ENCODE assay signal across 8 cellular contexts in genomic region chr13:100675660-100676129, GRCh38. TPM values are rescaled to one million over a fixed set of nuclear protein-coding genes. Genes with fewer than 3 reads are reported as not detected.
DNase-seq lines count a peak whose midpoint lies in the region; ATAC-seq and TF ChIP-seq lines count a peak whose summit lies in the region.

No MANE protein-coding gene starts in this region.

- no peaks in the 10 kb centered on the region for H3K36me3 ChIP-seq in SU-DHL-6 (ENCODE audit: low read length)
- no peaks in the 10 kb centered on the region for H3K36me3 ChIP-seq in esophagus (ENCODE audit: control insufficient read depth in 2 of 2, insufficient read depth in 2 of 2, low read length in 1 of 2)
- no peaks in the 10 kb centered on the region for H3K36me3 ChIP-seq in rectal smooth muscle tissue (ENCODE audit: control insufficient read depth, insufficient read depth, low read length)

- ATAC-seq in GM21786 (IDR thresholded peaks at IDR 0.05; ENCODE audit: unreplicated experiment) = no peak
- ATAC-seq in GM18873 (IDR thresholded peaks at IDR 0.05; ENCODE audit: low FRiP score, unreplicated experiment) = no peak

- H3K4me3 ChIP-seq in SU-DHL-6 (ENCODE audit: insufficient read depth, low read length, poor library complexity, severe bottlenecking) = peak overlapping the region; percentile 60
- H3K4me3 ChIP-seq in esophagus (ENCODE audit: low read depth in 1 of 2, low read length in 2 of 2) = peak overlapping the region; percentile 41 to 67
- H3K4me3 ChIP-seq in rectal smooth muscle tissue (ENCODE audit: low read length) = peak overlapping the region; percentile 94

- DNase-seq in Daoy (ENCODE audit: low read depth) = peak; percentile 3
- DNase-seq in DMS114 treated with DMSO at 0.1 percent for 48 hours (lab: John Stamatoyannopoulos, UW; ENCODE audit: unreplicated experiment) = no peak
- DNase-seq in SHP77 (lab: John Stamatoyannopoulos, UW) = no peak

- H3K27ac ChIP-seq in SU-DHL-6 (ENCODE audit: low read depth, low read length) (no peak overlapping the region), esophagus (ENCODE audit: low read depth in 2 of 2, low read length in 1 of 2) (no peak overlapping the region), rectal smooth muscle tissue (ENCODE audit: low read depth, low read length) (no peak overlapping the region)

- WGBS in esophagus, 2 donors = 13 to 17% methylated on average over 15 of the region's 15 CpGs

- H3F3A ChIP-seq in SU-DHL-6 (ENCODE audit: insufficient read depth) = no peaks in the 10 kb centered on the region

- H3K9me3 ChIP-seq in SU-DHL-6 (ENCODE audit: insufficient read depth, low read length) (no peaks in the 10 kb centered on the region), esophagus (ENCODE audit: control insufficient read depth in 2 of 2, insufficient read depth in 1 of 2, low read depth in 1 of 2, low read length in 1 of 2) (no peaks in the 10 kb centered on the region)

- no peak for TF ChIP-seq CTCF in SU-DHL-6 (IDR thresholded peaks at IDR 0.05; ENCODE audit: insufficient read depth, low read length, poor library complexity, severe bottlenecking)

- H4K20me1 ChIP-seq in SU-DHL-6 (ENCODE audit: low read depth, low read length) = no peaks in the 10 kb centered on the region

- no peaks in the 10 kb centered on the region for H3K27me3 ChIP-seq in SU-DHL-6 (ENCODE audit: low read length)
- no peaks in the 10 kb centered on the region for H3K27me3 ChIP-seq in esophagus (ENCODE audit: control insufficient read depth in 1 of 2, insufficient read depth in 2 of 2, low read length in 2 of 2)
- H3K27me3 ChIP-seq in rectal smooth muscle tissue (ENCODE audit: control insufficient read depth, insufficient read depth, low read length) = no peaks in the 10 kb centered on the region

- peak overlapping the region; percentile 93 for H2AFZ ChIP-seq in SU-DHL-6 (ENCODE audit: low read depth, low read length, severe bottlenecking)

- H3K79me2 ChIP-seq in SU-DHL-6 (ENCODE audit: insufficient read depth, low read length) = peaks cover 20% of the 10 kb centered on the region

- H3K9me2 ChIP-seq in SU-DHL-6 (replicated peaks; ENCODE audit: insufficient read depth, low read length) = no peaks in the 10 kb centered on the region

- peak overlapping the region; percentile 72 for H3K4me2 ChIP-seq in SU-DHL-6 (ENCODE audit: low read depth, low read length, poor library complexity, severe bottlenecking)

- H3K4me1 ChIP-seq in esophagus (ENCODE audit: control insufficient read depth in 2 of 2, insufficient read depth in 2 of 2, low read length in 1 of 2) (peaks cover 0 to 5% of the 10 kb centered on the region in 2 donors), rectal smooth muscle tissue (ENCODE audit: control insufficient read depth, insufficient read depth, low read length) (peaks cover 10% of the 10 kb centered on the region)

- peak overlapping the region; percentile 81 for H3K9ac ChIP-seq in SU-DHL-6 (ENCODE audit: low read length)
- no peak overlapping the region for H3K9ac ChIP-seq in rectal smooth muscle tissue (ENCODE audit: low read length)

RNA-seq across cellular contexts. Expression of gene TMTC4, which starts 1.1 kb away (rescaled TPM):
- 4.3 and 11.3 TPM in 2 replicates for total RNA-seq in Daoy (2014; rRNA removed; shearing (Covaris generic))
- 1 to 10 TPM; 4.4 to 5.5 TPM for polyA plus RNA-seq in esophagus
